Comparison of ENCODE assay signal across 11 cellular contexts in the genomic region with DNA sequence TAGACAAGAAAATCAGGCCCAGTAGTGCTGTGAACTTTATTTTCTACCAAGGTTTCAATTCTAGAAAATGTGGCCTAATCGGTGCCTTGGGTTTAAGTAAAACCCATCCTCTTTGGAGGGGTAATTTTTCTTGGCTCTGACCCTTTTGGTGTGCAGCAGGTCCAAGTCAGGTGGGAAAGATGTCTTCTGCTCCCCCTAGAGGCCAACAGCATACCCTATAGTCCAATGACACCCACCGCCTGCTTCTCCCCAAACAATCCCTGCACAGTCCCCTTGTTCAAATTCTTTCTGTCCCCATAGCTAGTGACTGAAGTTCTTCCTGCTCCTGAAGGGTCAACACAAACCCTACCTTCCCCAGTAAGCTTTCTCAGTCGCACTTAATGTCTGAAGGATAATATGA.
DNase-seq lines count a peak whose midpoint lies in the region; ATAC-seq and TF ChIP-seq lines count a peak whose summit lies in the region.
"Had no signal": no experiment of that assay in that cellular context is flagged by ENCODE, and none has a peak within 500 bp of the region (broad histone marks: within the 10 kb centered on the region; RNA-seq: fewer than 3 reads in every experiment).

No MANE protein-coding gene starts in this region.

- H3K9me3 ChIP-seq in breast epithelium (peaks cover 0 to 23% of the 10 kb centered on the region in 2 donors), adrenal gland (replicated peaks in 1 of 3) (no peaks in the 10 kb centered on the region)
- H3K9me3 ChIP-seq: mucosa of descending colon had no signal

- H3K27me3 Mint-ChIP-seq in MCF 10A (ENCODE audit: insufficient read depth, unreplicated experiment), result no peaks in the 10 kb centered on the region

- peak; percentile 36 for ATAC-seq in stimulated activated effector memory CD8-positive, alpha-beta T cell treated with anti-CD3 and anti-CD28 coated beads, Interleukin-12 subunit alpha, Interleukin-12 subunit beta, amount 100 ng/mL, for 72 hours
- ATAC-seq: mucosa of descending colon had no signal

- DNase-seq in MCF 10A (ENCODE audit: unreplicated experiment) (peak; percentile 33), breast epithelium (ENCODE audit: low spot score in 2 of 2) (no peak), KBM-7 (peak; percentile 46), choroid plexus epithelial cell (ENCODE audit: low read depth) (peak; percentile 36), activated gamma-delta T cell treated with Interleukin-2 at 50 U/mL for 16 hours (no peak), adrenal gland (no peak), germinal center (ENCODE audit: low spot score) (no peak)
- DNase-seq in stimulated activated effector memory CD8-positive, alpha-beta T cell treated with anti-CD3 and anti-CD28 coated beads, Interleukin-12 subunit alpha, Interleukin-12 subunit beta, amount 100 ng/mL, for 72 hours (ENCODE audit: low spot score in 2 of 2), result no peak
- DNase-seq: mucosa of descending colon; stimulated activated CD4-positive, alpha-beta T cell treated with anti-CD3 and anti-CD28 coated beads, Interleukin-4, amount 100 ng/mL, for 4 hours had no signal

- TF ChIP-seq CTCF in MCF 10A (IDR thresholded peaks at IDR 0.05; ENCODE audit: unreplicated experiment), result peak; percentile 46
- no peak for TF ChIP-seq CTCF in breast epithelium (IDR thresholded peaks at IDR 0.05)
- peak; percentile 62 for TF ChIP-seq CTCF in choroid plexus epithelial cell (conservative IDR thresholded peaks at IDR 0.05; ENCODE audit: low read depth, low read length)
- no peak for TF ChIP-seq CTCF in adrenal gland (IDR thresholded peaks at IDR 0.05)

- no peak overlapping the region for H3K4me3 ChIP-seq in breast epithelium
- H3K4me3 ChIP-seq in choroid plexus epithelial cell (ENCODE audit: low read depth, low read length), result no peak overlapping the region
- no peak overlapping the region for H3K4me3 ChIP-seq in adrenal gland
- H3K4me3 ChIP-seq: BLaER1 treated with 17β-estradiol and CSF1 and Interleukin-3, amounts not matched to agents 10 nM and 100 nM; mucosa of descending colon had no signal

- H3K4me3 Mint-ChIP-seq in MCF 10A (ENCODE audit: unreplicated experiment), result no peak overlapping the region
- no peak overlapping the region for H3K4me3 Mint-ChIP-seq in stimulated activated effector memory CD8-positive, alpha-beta T cell treated with anti-CD3 and anti-CD28 coated beads, Interleukin-12 subunit alpha, Interleukin-12 subunit beta, amount 100 ng/mL, for 72 hours

- H3K27ac ChIP-seq in breast epithelium, result no peak overlapping the region
- no peak overlapping the region for H3K27ac ChIP-seq in adrenal gland
- H3K27ac ChIP-seq: BLaER1 treated with 17β-estradiol and CSF1 and Interleukin-3, amounts not matched to agents 10 nM and 100 nM had no signal

- POLR2A ChIA-PET in MCF 10A (lab: Yijun Ruan, JAX), result no interaction called here

- BruUV-seq in MCF 10A (replicated peaks; lab: Mats Ljungman, UMichigan), result no TSS peak

- intact Hi-C loops in MCF 10A (cut with micrococcal nuclease) (no loop called here), breast epithelium (cut with DNase I; ENCODE audit: low total_unique reads) (no loop called here), adrenal gland (cut with DNase I) (no loop called here)

- no peaks in the 10 kb centered on the region for H3K4me1 ChIP-seq in breast epithelium
- H3K4me1 ChIP-seq in adrenal gland (replicated peaks in 1 of 2), result no peaks in the 10 kb centered on the region
- H3K4me1 ChIP-seq: BLaER1 treated with 17β-estradiol and CSF1 and Interleukin-3, amounts not matched to agents 10 nM and 100 nM had no signal

- no peaks in the 10 kb centered on the region for H3K4me1 Mint-ChIP-seq in MCF 10A (ENCODE audit: insufficient read depth, unreplicated experiment)
- no peaks in the 10 kb centered on the region for H3K4me1 Mint-ChIP-seq in stimulated activated effector memory CD8-positive, alpha-beta T cell treated with anti-CD3 and anti-CD28 coated beads, Interleukin-12 subunit alpha, Interleukin-12 subunit beta, amount 100 ng/mL, for 72 hours

- TF ChIP-seq POLR2A in breast epithelium (IDR thresholded peaks at IDR 0.05) (no peak), adrenal gland (IDR thresholded peaks at IDR 0.05) (no peak)

- peaks cover 18% of the 10 kb centered on the region for H3K9me3 Mint-ChIP-seq in MCF 10A (ENCODE audit: unreplicated experiment)
- peaks cover 2% of the 10 kb centered on the region for H3K9me3 Mint-ChIP-seq in stimulated activated effector memory CD8-positive, alpha-beta T cell treated with anti-CD3 and anti-CD28 coated beads, Interleukin-12 subunit alpha, Interleukin-12 subunit beta, amount 100 ng/mL, for 72 hours

- no peaks in the 10 kb centered on the region for H3K27me3 ChIP-seq in breast epithelium
- H3K27me3 ChIP-seq in adrenal gland, result no peaks in the 10 kb centered on the region
- H3K27me3 ChIP-seq: BLaER1 treated with 17β-estradiol and CSF1 and Interleukin-3, amounts not matched to agents 10 nM and 100 nM had no signal

- 64 to 87% (median 69%) methylated on average over 3 of the region's 3 CpGs for WGBS in adrenal gland, 4 donors

- H3K36me3 Mint-ChIP-seq in MCF 10A (ENCODE audit: insufficient read depth, unreplicated experiment), result no peaks in the 10 kb centered on the region
- no peaks in the 10 kb centered on the region for H3K36me3 Mint-ChIP-seq in stimulated activated effector memory CD8-positive, alpha-beta T cell treated with anti-CD3 and anti-CD28 coated beads, Interleukin-12 subunit alpha, Interleukin-12 subunit beta, amount 100 ng/mL, for 72 hours

- H3K36me3 ChIP-seq in breast epithelium, result no peaks in the 10 kb centered on the region
- no peaks in the 10 kb centered on the region for H3K36me3 ChIP-seq in adrenal gland (replicated peaks in 1 of 2)

- CTCF ChIA-PET in MCF 10A (lab: Yijun Ruan, JAX), result interaction anchor here (1.2 kb wide), 1 partner anchor 20 kb away, joined by 5 read pairs; no protein-coding TSS in a partner anchor

- in situ Hi-C loops in KBM-7 (cut with MboI; ENCODE audit: low pct_unique_long_range_greater_than_20kb, low sequenced_read_pairs), result no loop called here

- H3K27ac Mint-ChIP-seq in MCF 10A (ENCODE audit: low read depth, unreplicated experiment), result no peak overlapping the region
- H3K27ac Mint-ChIP-seq in stimulated activated effector memory CD8-positive, alpha-beta T cell treated with anti-CD3 and anti-CD28 coated beads, Interleukin-12 subunit alpha, Interleukin-12 subunit beta, amount 100 ng/mL, for 72 hours, result no peak overlapping the region

Comparison
In these comparisons a context has a peak if more than half of its experiments do, and no peak if none do; other contexts are left out.
1. DNase-seq: peak in MCF 10A (single experiment), KBM-7 (single experiment) and choroid plexus epithelial cell (single experiment); none in breast epithelium (0 of 2), stimulated activated effector memory CD8-positive, alpha-beta T cell treated with anti-CD3 and anti-CD28 coated beads, Interleukin-12 subunit alpha, Interleukin-12 subunit beta, amount 100 ng/mL, for 72 hours (0 of 2), activated gamma-delta T cell treated with Interleukin-2 at 50 U/mL for 16 hours (single experiment), adrenal gland (0 of 7) and germinal center (single experiment).
2. CTCF ChIP-seq: peak in MCF 10A (single experiment) and choroid plexus epithelial cell (single experiment); none in breast epithelium (0 of 3) and adrenal gland (0 of 6).